Comparison of ENCODE assay signal across 8 cellular contexts in the genomic region with DNA sequence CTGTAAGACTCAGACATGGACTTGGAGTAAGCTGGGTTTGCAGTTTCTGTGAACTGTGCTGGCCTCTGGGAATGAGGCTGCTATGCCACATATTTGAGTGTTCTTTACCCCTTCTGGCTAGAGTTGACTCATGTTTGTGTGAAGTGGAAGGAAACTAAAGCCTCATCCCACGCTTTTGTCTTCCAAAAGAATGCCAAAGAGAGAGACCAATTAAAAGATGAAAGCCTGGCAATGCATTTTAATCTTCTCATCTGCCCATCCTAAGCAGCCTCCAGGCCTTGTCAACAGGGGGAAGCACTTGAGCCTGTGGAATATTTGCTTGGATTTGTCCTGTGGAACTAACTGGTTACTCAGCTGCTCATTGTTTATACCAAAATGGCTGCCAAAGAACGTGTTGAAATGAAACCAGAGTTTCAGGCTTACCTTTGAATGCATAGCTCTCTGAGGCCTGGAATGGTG. TPM values are rescaled to one million over a fixed set of nuclear protein-coding genes. Genes with fewer than 3 reads are reported as not detected.
A peak's percentile ranks its signal among the peaks of the same experiment; 100 is the strongest.
DNase-seq lines count a peak whose midpoint lies in the region; ATAC-seq and TF ChIP-seq lines count a peak whose summit lies in the region.

No MANE protein-coding gene starts in this region.

- H3K9me3 ChIP-seq in NT2/D1 (ENCODE audit: insufficient read depth, low read length) = no peaks in the 10 kb centered on the region

- no peak for DNase-seq in activated naive CD8-positive, alpha-beta T cell treated with anti-CD3 and anti-CD28 coated beads, Interleukin-2, amount 50 U/mL, for 24 hours
- no peak for DNase-seq in activated naive CD8-positive, alpha-beta T cell treated with anti-CD3 and anti-CD28 coated beads for 36 hours
- peak; percentile 47 for DNase-seq in NT2/D1 (ENCODE audit: low read depth, low spot score)
- DNase-seq in fibroblast of mammary gland (ENCODE audit: low read depth) = peak; percentile 85
- DNase-seq in type B pancreatic cell (ENCODE audit: extremely low spot score, unreplicated experiment) = no peak
- DNase-seq in mucosa of gallbladder (ENCODE audit: low spot score) = no peak
- DNase-seq in glutamatergic neuron = no peak
- no peak for DNase-seq in activated gamma-delta T cell treated with Interleukin-2 at 50 U/mL for 16 hours

- H3K4me3 ChIP-seq in NT2/D1 (ENCODE audit: insufficient read length, low read depth) (no peak overlapping the region), fibroblast of mammary gland (ENCODE audit: control insufficient read depth, low read depth, low read length) (no peak overlapping the region)

- ATAC-seq in activated naive CD8-positive, alpha-beta T cell treated with anti-CD3 and anti-CD28 coated beads, Interleukin-2, amount 50 U/mL, for 24 hours = no peak

- peaks cover 6% of the 10 kb centered on the region for H3K4me1 Mint-ChIP-seq in activated naive CD8-positive, alpha-beta T cell treated with anti-CD3 and anti-CD28 coated beads, Interleukin-2, amount 50 U/mL, for 24 hours
- H3K4me1 Mint-ChIP-seq in activated naive CD8-positive, alpha-beta T cell treated with anti-CD3 and anti-CD28 coated beads for 36 hours = no peaks in the 10 kb centered on the region
- H3K4me1 Mint-ChIP-seq in type B pancreatic cell (ENCODE audit: unreplicated experiment) (peaks cover 5% of the 10 kb centered on the region), glutamatergic neuron (ENCODE audit: low read depth, unreplicated experiment) (no peaks in the 10 kb centered on the region)

- H3K27me3 ChIP-seq in NT2/D1 (ENCODE audit: insufficient read depth, insufficient read length) = no peaks in the 10 kb centered on the region

- no peaks in the 10 kb centered on the region for H3K4me1 ChIP-seq in NT2/D1 (ENCODE audit: insufficient read depth, insufficient read length)

- peak overlapping the region; percentile 1 for H3K27ac Mint-ChIP-seq in activated naive CD8-positive, alpha-beta T cell treated with anti-CD3 and anti-CD28 coated beads, Interleukin-2, amount 50 U/mL, for 24 hours
- no peak overlapping the region for H3K27ac Mint-ChIP-seq in activated naive CD8-positive, alpha-beta T cell treated with anti-CD3 and anti-CD28 coated beads for 36 hours
- H3K27ac Mint-ChIP-seq in type B pancreatic cell (peak overlapping the region; percentile 75), glutamatergic neuron (ENCODE audit: unreplicated experiment) (no peak overlapping the region)

- no peaks in the 10 kb centered on the region for H3K36me3 Mint-ChIP-seq in activated naive CD8-positive, alpha-beta T cell treated with anti-CD3 and anti-CD28 coated beads, Interleukin-2, amount 50 U/mL, for 24 hours (ENCODE audit: low read depth)
- H3K36me3 Mint-ChIP-seq in activated naive CD8-positive, alpha-beta T cell treated with anti-CD3 and anti-CD28 coated beads for 36 hours = peaks cover 4% of the 10 kb centered on the region
- H3K36me3 Mint-ChIP-seq in type B pancreatic cell (peaks cover 9% of the 10 kb centered on the region), glutamatergic neuron (ENCODE audit: unreplicated experiment) (no peaks in the 10 kb centered on the region)

- peak; percentile 48 for TF ChIP-seq CTCF in fibroblast of mammary gland (conservative IDR thresholded peaks at IDR 0.05; ENCODE audit: control insufficient read depth, insufficient read depth, low read depth, low read length)
- no peak for TF ChIP-seq CTCF in type B pancreatic cell (conservative IDR thresholded peaks at IDR 0.05)
- no peak for TF ChIP-seq CTCF in glutamatergic neuron (IDR thresholded peaks at IDR 0.05; ENCODE audit: partially characterized antibody, unreplicated experiment)

- no peaks in the 10 kb centered on the region for H3K27me3 Mint-ChIP-seq in activated naive CD8-positive, alpha-beta T cell treated with anti-CD3 and anti-CD28 coated beads, Interleukin-2, amount 50 U/mL, for 24 hours
- no peaks in the 10 kb centered on the region for H3K27me3 Mint-ChIP-seq in activated naive CD8-positive, alpha-beta T cell treated with anti-CD3 and anti-CD28 coated beads for 36 hours
- H3K27me3 Mint-ChIP-seq in type B pancreatic cell = no peaks in the 10 kb centered on the region
- H3K27me3 Mint-ChIP-seq in glutamatergic neuron (ENCODE audit: unreplicated experiment) = no peaks in the 10 kb centered on the region

- no peaks in the 10 kb centered on the region for H3K36me3 ChIP-seq in NT2/D1 (ENCODE audit: insufficient read depth, insufficient read length, low read length)

- no peak overlapping the region for H3K9ac ChIP-seq in NT2/D1 (ENCODE audit: insufficient read length, low read depth)

- H3K9me3 Mint-ChIP-seq in activated naive CD8-positive, alpha-beta T cell treated with anti-CD3 and anti-CD28 coated beads, Interleukin-2, amount 50 U/mL, for 24 hours = no peaks in the 10 kb centered on the region
- H3K9me3 Mint-ChIP-seq in activated naive CD8-positive, alpha-beta T cell treated with anti-CD3 and anti-CD28 coated beads for 36 hours = no peaks in the 10 kb centered on the region
- H3K9me3 Mint-ChIP-seq in type B pancreatic cell = peaks cover 4% of the 10 kb centered on the region
- no peaks in the 10 kb centered on the region for H3K9me3 Mint-ChIP-seq in glutamatergic neuron (ENCODE audit: unreplicated experiment)

- H3K4me3 Mint-ChIP-seq in activated naive CD8-positive, alpha-beta T cell treated with anti-CD3 and anti-CD28 coated beads, Interleukin-2, amount 50 U/mL, for 24 hours = no peak overlapping the region
- H3K4me3 Mint-ChIP-seq in activated naive CD8-positive, alpha-beta T cell treated with anti-CD3 and anti-CD28 coated beads for 36 hours = no peak overlapping the region
- H3K4me3 Mint-ChIP-seq in type B pancreatic cell (peak overlapping the region; percentile 8), glutamatergic neuron (ENCODE audit: unreplicated experiment) (no peak overlapping the region)

RNA-seq across cellular contexts. Expression of a gene that starts 49.1 kb away (rescaled TPM):
- 10 to 100 TPM; 14.1 to 15.7 TPM for total RNA-seq in activated naive CD8-positive, alpha-beta T cell treated with anti-CD3 and anti-CD28 coated beads for 36 hours
- total RNA-seq in type B pancreatic cell (ENCODE audit: low replicate concordance) (73.3 and 253 TPM in 2 replicates), mucosa of gallbladder (124 TPM), glutamatergic neuron (ENCODE audit: unreplicated experiment) (5.0 TPM)

Comparison
In these comparisons a context has a peak if more than half of its experiments do, and no peak if none do; other contexts are left out.
1. H3K27ac Mint-ChIP-seq: peak in activated naive CD8-positive, alpha-beta T cell treated with anti-CD3 and anti-CD28 coated beads, Interleukin-2, amount 50 U/mL, for 24 hours (single experiment) and type B pancreatic cell (single experiment); none in activated naive CD8-positive, alpha-beta T cell treated with anti-CD3 and anti-CD28 coated beads for 36 hours (single experiment) and glutamatergic neuron (single experiment).
2. DNase-seq: peak in NT2/D1 (single experiment) and fibroblast of mammary gland (single experiment); none in activated naive CD8-positive, alpha-beta T cell treated with anti-CD3 and anti-CD28 coated beads, Interleukin-2, amount 50 U/mL, for 24 hours (single experiment), activated naive CD8-positive, alpha-beta T cell treated with anti-CD3 and anti-CD28 coated beads for 36 hours (single experiment), type B pancreatic cell (single experiment), mucosa of gallbladder (single experiment), glutamatergic neuron (single experiment) and activated gamma-delta T cell treated with Interleukin-2 at 50 U/mL for 16 hours (single experiment).